In the genomic region with DNA sequence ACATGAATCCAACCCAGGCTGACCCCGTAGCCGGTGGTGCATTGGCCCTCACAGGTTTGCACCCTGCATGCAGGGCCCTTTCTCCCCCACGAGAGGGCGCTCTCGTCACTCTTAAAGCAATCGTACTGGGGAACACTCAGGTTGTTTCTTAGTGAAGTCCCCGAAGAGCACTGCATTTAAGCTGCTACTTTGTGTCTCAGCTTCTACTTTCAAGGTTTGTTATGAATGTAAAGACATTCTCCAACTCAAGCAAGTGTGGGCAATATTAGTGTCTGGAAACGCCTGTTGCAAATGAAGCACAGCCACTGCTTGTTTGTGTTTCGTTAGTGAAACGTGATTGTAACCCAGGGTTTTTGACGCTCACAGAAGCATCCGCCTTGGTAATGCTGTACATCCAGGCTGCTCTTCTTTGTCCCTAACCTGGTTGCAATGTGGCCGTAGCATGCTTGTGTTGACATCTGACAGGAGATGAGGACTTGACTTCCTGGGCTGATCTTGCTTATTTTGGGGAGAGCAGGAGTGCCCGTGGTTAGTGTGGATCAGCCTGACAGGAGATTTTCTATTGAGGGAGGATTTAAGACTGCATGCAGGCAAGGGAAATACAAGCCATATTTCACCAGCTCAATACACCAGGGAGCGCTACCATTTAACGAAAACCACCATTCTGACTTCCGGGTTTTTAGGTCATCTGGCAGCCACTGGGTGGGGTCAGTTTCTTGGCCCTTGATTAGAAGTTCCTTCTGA, we compare ENCODE assay signal across 8 cellular contexts.
A peak's percentile ranks its signal among the peaks of the same experiment; 100 is the strongest.
DNase-seq lines count a peak whose midpoint lies in the region; ATAC-seq and TF ChIP-seq lines count a peak whose summit lies in the region.

No MANE protein-coding gene starts in this region.

- no peaks in the 10 kb centered on the region for H3K27me3 ChIP-seq in foreskin keratinocyte
- H3K27me3 ChIP-seq in neutrophil: no peaks in the 10 kb centered on the region

- H3K27ac ChIP-seq in foreskin keratinocyte: no peak overlapping the region
- H3K27ac ChIP-seq in neutrophil: peak overlapping the region; percentile 76

- H3K9me3 ChIP-seq in neutrophil: no peaks in the 10 kb centered on the region

- peak overlapping the region; percentile 62 to 67 for H3K4me3 ChIP-seq in neutrophil (ENCODE audit: low read depth in 1 of 2, low read length in 1 of 2)

- peak; percentile 79 for TF ChIP-seq CTCF in foreskin keratinocyte (conservative IDR thresholded peaks at IDR 0.05)
- peak; percentile 94 for TF ChIP-seq CTCF in neutrophil (IDR thresholded peaks at IDR 0.05)

- H3K36me3 ChIP-seq in neutrophil: no peaks in the 10 kb centered on the region

- peak; percentile 87 for ATAC-seq in foreskin keratinocyte

- H3K4me1 ChIP-seq in foreskin keratinocyte: no peaks in the 10 kb centered on the region
- peaks cover 0 to 9% of the 10 kb centered on the region in 2 experiments for H3K4me1 ChIP-seq in neutrophil (ENCODE audit: control insufficient read depth in 1 of 2, insufficient read depth in 1 of 2, low read depth in 1 of 2, low read length in 1 of 2)

- peak; percentile 88 for DNase-seq in ELF-1 (ENCODE audit: low read depth, low spot score)
- DNase-seq in GOT3 (lab: John Stamatoyannopoulos, UW): peak; percentile 9
- peak; percentile 79 to 82 for DNase-seq in Kasumi-1 (lab: John Stamatoyannopoulos, UW)
- peak; percentile 76 for DNase-seq in RKO (ENCODE audit: low spot score)
- peak; percentile 55 for DNase-seq in activated T-helper 9 cell treated with anti-CD3 and anti-CD28 coated beads, Interleukin-2, amount 50 U/mL, for 16 hours (ENCODE audit: low read depth)
- DNase-seq in foreskin keratinocyte: peak in 1 of 2 donors; percentile 39
- DNase-seq in stromal cell of bone marrow (ENCODE audit: low read depth): peak; percentile 45
